8 cellular contexts compared by ENCODE assay signal in the genomic region with DNA sequence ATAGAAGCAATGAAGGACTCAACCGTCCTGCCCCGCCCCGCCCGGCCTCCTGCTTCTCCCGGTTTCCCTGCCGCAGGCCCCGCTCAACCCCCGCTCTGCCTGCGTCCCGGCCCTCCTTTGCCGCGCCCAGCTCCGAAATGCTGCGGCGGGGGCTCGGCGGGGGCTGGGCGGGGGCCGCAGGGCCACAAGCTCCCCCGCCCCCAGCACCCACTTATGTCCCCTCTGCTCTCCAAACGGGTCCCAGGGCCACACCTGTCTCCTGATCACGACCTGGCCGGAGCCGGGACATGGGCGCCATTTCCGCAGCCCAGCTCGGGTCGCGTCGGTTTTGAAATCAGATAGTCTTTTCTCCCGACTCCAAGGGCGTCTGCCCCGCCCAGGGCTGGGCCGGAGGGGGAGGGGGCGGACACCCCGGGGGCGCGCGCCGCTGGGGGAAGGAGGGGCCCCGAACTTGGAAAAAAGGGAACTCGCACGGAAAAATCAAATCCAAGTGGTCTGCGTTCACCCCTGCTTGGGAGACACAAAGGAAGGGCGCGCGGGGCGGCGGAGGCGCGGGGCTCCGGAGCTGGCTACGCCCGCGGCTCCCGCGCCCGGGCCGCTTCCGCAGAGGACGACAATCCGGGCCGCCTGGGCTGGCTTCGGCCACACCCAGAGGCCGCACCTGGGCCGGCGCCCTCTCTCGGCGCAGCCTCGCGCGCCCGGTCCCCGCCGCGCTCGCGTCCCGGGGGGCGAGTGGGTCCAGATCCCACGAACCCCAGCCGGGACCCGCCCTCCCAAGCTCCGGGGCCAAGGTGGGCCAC.
DNase-seq lines count a peak whose midpoint lies in the region; ATAC-seq and TF ChIP-seq lines count a peak whose summit lies in the region.

No MANE protein-coding gene starts in this region.

- peak overlapping the region; percentile 70 for H3K27ac ChIP-seq in CD4-positive, alpha-beta memory T cell (ENCODE audit: low read depth, low read length)
- H3K27ac ChIP-seq in adrenal gland (peak overlapping the region; percentile 85 to 99 (median 98)), rectal smooth muscle tissue (ENCODE audit: low read depth, low read length) (peak overlapping the region; percentile 96)

- peaks cover 18% of the 10 kb centered on the region for H3K4me1 ChIP-seq in CD4-positive, alpha-beta memory T cell (ENCODE audit: insufficient read depth, low read length)
- peaks cover 8 to 14% of the 10 kb centered on the region in 2 donors for H3K4me1 ChIP-seq in adrenal gland (replicated peaks in 1 of 2)
- H3K4me1 ChIP-seq in rectal smooth muscle tissue (ENCODE audit: control insufficient read depth, insufficient read depth, low read length) = peaks cover 7% of the 10 kb centered on the region

- in situ Hi-C loops in KBM-7 (cut with MboI; ENCODE audit: low pct_unique_long_range_greater_than_20kb, low sequenced_read_pairs) = no loop called here

- intact Hi-C loops in CD4-positive, alpha-beta memory T cell (cut with micrococcal nuclease) = loop anchor here (1.0 to 5.0 kb wide), 3 partner anchors 69 to 265 kb away; partner anchors contain the start of genes RANGAP1 and RBX1
- intact Hi-C loops in adrenal gland (cut with DNase I) (loop anchor here in 1 of 2 donors (5.0 kb wide), 1 partner anchor 70 kb away; the partner anchor contains the start of gene EP300), left ventricle myocardium superior (cut with micrococcal nuclease) (loop anchor here (10.0 kb wide), 1 partner anchor 63 kb away; no protein-coding TSS in a partner anchor)

- CTCF ChIA-PET in CD4-positive, alpha-beta memory T cell (lab: Charles Lee; ENCODE audit: partially characterized antibody) = interaction anchor here (1.5 kb wide), 1 partner anchor 99 kb away, joined by 8 read pairs; no protein-coding TSS in a partner anchor

- no peaks in the 10 kb centered on the region for H3K27me3 Mint-ChIP-seq in CD4-positive, alpha-beta memory T cell

- POLR2A ChIA-PET in CD4-positive, alpha-beta memory T cell (lab: Charles Lee; ENCODE audit: partially characterized antibody) = interaction anchor here (0.8 to 3.2 kb wide), 24 partner anchors 8 to 918 kb away, joined by 3 to 87 read pairs (median 4); partner anchors contain the start of genes ACO2, CCDC134, EP300 and PHF5A

- no peaks in the 10 kb centered on the region for H3K36me3 Mint-ChIP-seq in CD4-positive, alpha-beta memory T cell

- peak overlapping the region; percentile 17 to 59 for H3K4me3 ChIP-seq in CD4-positive, alpha-beta memory T cell (ENCODE audit: low read length in 2 of 2)
- peak overlapping the region; percentile 44 to 78 (median 64) for H3K4me3 ChIP-seq in adrenal gland
- peak overlapping the region; percentile 86 for H3K4me3 ChIP-seq in rectal smooth muscle tissue (ENCODE audit: low read length)

- peak; percentile 43 to 65 (median 55) for DNase-seq in CD4-positive, alpha-beta memory T cell
- DNase-seq in KBM-7 (peak; percentile 69), SKM-1 treated with dmso at 0.1 percent for 144 hours (lab: John Stamatoyannopoulos, UW; ENCODE audit: unreplicated experiment) (peak; percentile 46), adrenal gland (peak; percentile 73 to 81 (median 78)), left ventricle myocardium superior (peak; percentile 85)

- TF ChIP-seq POLR2A in adrenal gland (IDR thresholded peaks at IDR 0.05) = peak; percentile 32 to 73

- peaks cover 8 to 32% (median 15%) of the 10 kb centered on the region in 4 donors for H3K4me1 Mint-ChIP-seq in CD4-positive, alpha-beta memory T cell

- no peaks in the 10 kb centered on the region for H3K36me3 ChIP-seq in CD4-positive, alpha-beta memory T cell (ENCODE audit: insufficient read depth, low read length)
- H3K36me3 ChIP-seq in adrenal gland (replicated peaks in 1 of 2) = no peaks in the 10 kb centered on the region
- no peaks in the 10 kb centered on the region for H3K36me3 ChIP-seq in rectal smooth muscle tissue (ENCODE audit: control insufficient read depth, insufficient read depth, low read length)

- no peaks in the 10 kb centered on the region for H3K9me3 ChIP-seq in CD4-positive, alpha-beta memory T cell (ENCODE audit: control insufficient read depth in 1 of 2, low read length in 2 of 2)
- no peaks in the 10 kb centered on the region for H3K9me3 ChIP-seq in adrenal gland (replicated peaks in 1 of 3)

- no peaks in the 10 kb centered on the region for H3K27me3 ChIP-seq in CD4-positive, alpha-beta memory T cell (ENCODE audit: insufficient read depth, low read length)
- no peaks in the 10 kb centered on the region for H3K27me3 ChIP-seq in adrenal gland
- no peaks in the 10 kb centered on the region for H3K27me3 ChIP-seq in rectal smooth muscle tissue (ENCODE audit: control insufficient read depth, insufficient read depth, low read length)

- peak overlapping the region; percentile 83 for H3K9ac ChIP-seq in rectal smooth muscle tissue (ENCODE audit: low read length)

- peaks cover 0 to 2% (median 0%) of the 10 kb centered on the region in 8 donors for H3K9me3 Mint-ChIP-seq in CD4-positive, alpha-beta memory T cell

- H3K27ac Mint-ChIP-seq in CD4-positive, alpha-beta memory T cell = peak overlapping the region; percentile 84 to 98 (median 97)

- peak overlapping the region; percentile 90 to 96 (median 93) for H3K4me3 Mint-ChIP-seq in CD4-positive, alpha-beta memory T cell

- ATAC-seq in GM19455 (IDR thresholded peaks at IDR 0.05; ENCODE audit: unreplicated experiment) (peak; percentile 54), left ventricle myocardium superior (peak; percentile 84), HG03139 (IDR thresholded peaks at IDR 0.05; ENCODE audit: unreplicated experiment) (no peak)

- 0 to 2% (median 1%) methylated on average over 14 to 84 of the region's 84 CpGs for WGBS in adrenal gland, 4 donors

- peak in 1 of 6 experiments; percentile 8 for TF ChIP-seq CTCF in adrenal gland (IDR thresholded peaks at IDR 0.05)
